In the genomic region with DNA sequence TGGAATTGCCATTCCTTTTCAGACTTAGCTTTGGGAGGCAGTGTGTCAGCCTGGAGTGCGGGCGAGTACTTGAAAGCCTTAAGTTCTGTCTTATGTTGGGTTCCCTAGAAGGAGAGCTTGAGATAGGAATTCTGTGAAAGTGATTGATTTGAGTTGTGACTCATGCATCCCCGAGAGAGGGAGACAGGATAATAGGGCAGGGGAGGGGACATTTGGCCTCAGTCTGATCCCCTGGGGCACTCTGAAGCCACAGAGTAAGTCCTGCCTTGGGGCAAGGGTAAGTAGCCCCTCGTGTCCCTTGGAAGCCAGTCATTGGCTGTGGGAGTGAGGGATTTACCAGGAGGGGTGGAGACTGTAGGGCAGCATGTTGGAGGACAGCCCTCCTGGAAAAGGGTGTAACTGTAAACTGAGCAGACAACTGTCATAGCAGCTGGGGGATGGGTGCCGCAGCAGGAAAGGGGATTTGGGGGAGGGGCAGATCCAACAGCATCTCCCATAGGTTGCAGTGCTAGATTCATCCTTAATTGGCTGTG, we compare ENCODE assay signal across 8 cellular contexts. TPM values are rescaled to one million over a fixed set of nuclear protein-coding genes. Genes with fewer than 3 reads are reported as not detected.
A peak's percentile ranks its signal among the peaks of the same experiment; 100 is the strongest.
DNase-seq lines count a peak whose midpoint lies in the region; ATAC-seq and TF ChIP-seq lines count a peak whose summit lies in the region.

No MANE protein-coding gene starts in this region.

- ATAC-seq in PC-3 (peak; percentile 30), foreskin keratinocyte (peak; percentile 29), GM18520 (IDR thresholded peaks at IDR 0.05; ENCODE audit: unreplicated experiment) (no peak), HG02588 (IDR thresholded peaks at IDR 0.05; ENCODE audit: unreplicated experiment) (no peak)

- H3K4me3 ChIP-seq in HEK293 (ENCODE audit: low read depth, low read length) (no peak overlapping the region), PC-3 (ENCODE audit: low read length) (no peak overlapping the region), retinal pigment epithelial cell (ENCODE audit: low read length) (no peak overlapping the region), OCI-LY7 (ENCODE audit: low read depth, low read length, poor library complexity, severe bottlenecking) (no peak overlapping the region)

- H3K27ac ChIP-seq in HEK293 (ENCODE audit: extremely low read depth, low read depth, low read length) (peak overlapping the region; percentile 1; the same call in 1 of the 2 replicates), PC-3 (ENCODE audit: low read length) (peak overlapping the region; percentile 74), foreskin keratinocyte (peak overlapping the region; percentile 49), OCI-LY7 (ENCODE audit: low read depth, low read length, poor library complexity, severe bottlenecking) (no peak overlapping the region)

- H3K79me2 ChIP-seq in PC-3 (ENCODE audit: low read length): peaks cover 52% of the 10 kb centered on the region
- H3K79me2 ChIP-seq in OCI-LY7 (ENCODE audit: insufficient read depth, low read depth, low read length): no peaks in the 10 kb centered on the region

- H4K20me1 ChIP-seq in PC-3 (ENCODE audit: low read length) (no peaks in the 10 kb centered on the region), OCI-LY7 (ENCODE audit: insufficient read depth, low read length) (no peaks in the 10 kb centered on the region)

- peak; percentile 75 for DNase-seq in PC-3
- DNase-seq in foreskin keratinocyte: peak in 1 of 2 donors; percentile 60
- peak; percentile 41 for DNase-seq in retinal pigment epithelial cell (ENCODE audit: low read depth)
- no peak for DNase-seq in OCI-LY7 (ENCODE audit: low spot score)
- DNase-seq in GM20000 (ENCODE audit: low spot score): no peak

- intact Hi-C loops in PC-3 (cut with micrococcal nuclease) (no loop called here), OCI-LY7 (cut with micrococcal nuclease; ENCODE audit: unreplicated experiment) (no loop called here)

- POLR2A ChIA-PET in HEK293 (lab: Yijun Ruan, JAX) (interaction anchor here (0.5 to 1.1 kb wide), 3 partner anchors 26 to 441 kb away, joined by 3 to 6 read pairs (median 4); no protein-coding TSS in a partner anchor), PC-3 (lab: Charles Lee; ENCODE audit: unreplicated experiment) (interaction anchor here (0.7 kb wide), 1 partner anchor 11 kb away, joined by 4 read pairs; no protein-coding TSS in a partner anchor), OCI-LY7 (lab: Charles Lee) (no interaction called here)

- H3K9me2 ChIP-seq in PC-3 (replicated peaks; ENCODE audit: low read length): no peaks in the 10 kb centered on the region
- H3K9me2 ChIP-seq in OCI-LY7 (ENCODE audit: insufficient read depth, low read length): no peaks in the 10 kb centered on the region

- H2AFZ ChIP-seq in PC-3 (ENCODE audit: low read length) (no peak overlapping the region), OCI-LY7 (ENCODE audit: low read length) (no peak overlapping the region)

- H3K9me3 ChIP-seq in HEK293 (ENCODE audit: control insufficient read depth, insufficient read depth, low read depth, low read length): no peaks in the 10 kb centered on the region
- H3K9me3 ChIP-seq in PC-3 (ENCODE audit: low read length): no peaks in the 10 kb centered on the region
- H3K9me3 ChIP-seq in OCI-LY7 (ENCODE audit: low read length): no peaks in the 10 kb centered on the region

- no peaks in the 10 kb centered on the region for H3F3A ChIP-seq in PC-3 (ENCODE audit: low read length, unreplicated experiment)

- H3K9ac ChIP-seq in PC-3 (ENCODE audit: low read length): peak overlapping the region; percentile 4; the same call in 1 of the 2 replicates

- H3K4me2 ChIP-seq in PC-3 (ENCODE audit: low read length) (peak overlapping the region; percentile 55), OCI-LY7 (ENCODE audit: low read length) (no peak overlapping the region)

- H3K27me3 ChIP-seq in PC-3 (ENCODE audit: low read length) (no peaks in the 10 kb centered on the region), foreskin keratinocyte (no peaks in the 10 kb centered on the region)

- H3K36me3 ChIP-seq in HEK293 (ENCODE audit: control insufficient read depth in 2 of 2, insufficient read depth in 1 of 2, low read length in 2 of 2) (no peaks in the 10 kb centered on the region), PC-3 (ENCODE audit: low read depth, low read length) (no peaks in the 10 kb centered on the region), OCI-LY7 (ENCODE audit: insufficient read depth, low read length) (no peaks in the 10 kb centered on the region)

- TF ChIP-seq CTCF in HEK293 (tag by site-specific recombination; IDR thresholded peaks at IDR 0.05): no peak
- TF ChIP-seq CTCF in PC-3 (conservative IDR thresholded peaks at IDR 0.05; ENCODE audit: low read depth, low read length): no peak
- TF ChIP-seq CTCF in foreskin keratinocyte (conservative IDR thresholded peaks at IDR 0.05): no peak
- no peak for TF ChIP-seq CTCF in retinal pigment epithelial cell (conservative IDR thresholded peaks at IDR 0.05; ENCODE audit: low read depth, low read length)
- TF ChIP-seq CTCF in OCI-LY7 (conservative IDR thresholded peaks at IDR 0.05; ENCODE audit: low read length): no peak
- TF ChIP-seq CTCF in GM20000 (IDR thresholded peaks at IDR 0.05; ENCODE audit: extremely low read depth, missing control alignments): no peak

- CTCF ChIA-PET in HEK293 (lab: Yijun Ruan, JAX) (interaction anchor here (0.6 to 2.3 kb wide), 3 partner anchors 13 to 58 kb away, joined by 3 to 10 read pairs (median 7); no protein-coding TSS in a partner anchor), PC-3 (lab: Charles Lee) (no interaction called here), OCI-LY7 (lab: Charles Lee; ENCODE audit: unreplicated experiment) (no interaction called here)

- peaks cover 13% of the 10 kb centered on the region for H3K4me1 ChIP-seq in HEK293 (ENCODE audit: control insufficient read depth, insufficient read depth, low read length)
- peaks cover 55% of the 10 kb centered on the region for H3K4me1 ChIP-seq in PC-3 (ENCODE audit: insufficient read depth, low read length)
- H3K4me1 ChIP-seq in foreskin keratinocyte: peaks cover 35% of the 10 kb centered on the region
- no peaks in the 10 kb centered on the region for H3K4me1 ChIP-seq in OCI-LY7 (ENCODE audit: insufficient read depth, low read length, poor library complexity, severe bottlenecking)

- BruUV-seq in PC-3 (replicated peaks; lab: Mats Ljungman, UMichigan) (no TSS peak), OCI-LY7 (replicated peaks; lab: Mats Ljungman, UMichigan) (no TSS peak)

TF ChIP-seq in HEK293, 187 proteins besides CTCF, POLR2A, EP300 and RAD21 (continues in another document):
- TF ChIP-seq, protein P1, sequence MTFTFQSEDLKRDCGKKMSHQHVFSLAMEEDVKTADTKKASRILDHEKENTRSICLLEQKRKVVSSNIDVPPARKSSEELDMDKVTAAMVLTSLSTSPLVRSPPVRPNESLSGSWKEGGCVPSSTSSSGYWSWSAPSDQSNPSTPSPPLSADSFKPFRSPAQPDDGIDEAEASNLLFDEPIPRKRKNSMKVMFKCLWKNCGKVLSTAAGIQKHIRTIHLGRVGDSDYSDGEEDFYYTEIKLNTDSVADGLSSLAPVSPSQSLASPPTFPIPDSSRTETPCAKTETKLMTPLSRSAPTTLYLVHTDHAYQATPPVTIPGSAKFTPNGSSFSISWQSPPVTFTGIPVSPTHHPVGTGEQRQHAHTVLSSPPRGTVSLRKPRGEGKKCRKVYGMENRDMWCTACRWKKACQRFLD (tag by site-specific recombination; IDR thresholded peaks at IDR 0.05): no peak
- TF ChIP-seq KLF9 (tag by site-specific recombination; IDR thresholded peaks at IDR 0.05; ENCODE audit: low read depth): peak; percentile 47; the same call in 1 of the 2 replicates
- no peak for TF ChIP-seq ZNF311 (tag by site-specific recombination; IDR thresholded peaks at IDR 0.05; ENCODE audit: borderline replicate concordance)
- TF ChIP-seq HOXA7 (CRISPR knock-in tag; IDR thresholded peaks at IDR 0.05; ENCODE audit: borderline replicate concordance): no peak
- 0 out of 2 replicates have a peak, but pooled peaks have one; percentile 56 for TF ChIP-seq OVOL3 (tag by site-specific recombination; IDR thresholded peaks at IDR 0.05)
- no peak for TF ChIP-seq BCL11B (tag by site-specific recombination; IDR thresholded peaks at IDR 0.05; ENCODE audit: low read depth)
- peak; percentile 76 for TF ChIP-seq KLF1 (tag by site-specific recombination; IDR thresholded peaks at IDR 0.05)
- 0 out of 2 replicates have a peak, but pooled peaks have one; percentile 33 for TF ChIP-seq ZSCAN23 (tag by site-specific recombination; IDR thresholded peaks at IDR 0.05)
- peak; percentile 38; the same call in 1 of the 2 replicates for TF ChIP-seq TSHZ1 (tag by site-specific recombination; IDR thresholded peaks at IDR 0.05; ENCODE audit: borderline replicate concordance)

RNA-seq across cellular contexts. Expression of gene KIAA1671, which starts 44.0 kb away (rescaled TPM):
- total RNA-seq in PC-3 (2014; rRNA removed) (18.6 and 22.1 TPM in 2 replicates), foreskin keratinocyte (22.6 and 26.2 TPM in 2 replicates), OCI-LY7 (2022) (not detected in 2 replicates)
- polyA plus RNA-seq in foreskin keratinocyte: 4.7 and 6.6 TPM in 2 replicates
- total RNA-seq in OCI-LY7 (2014; rRNA removed; shearing (Covaris generic)): not detected in 2 replicates

RNA-seq across cellular contexts. Expression of gene LHFPL7, which starts 50.0 kb away (rescaled TPM):
- total RNA-seq in PC-3 (2014; rRNA removed) (not detected in 2 replicates), foreskin keratinocyte (not detected in 2 replicates), OCI-LY7 (2022) (not detected in 2 replicates)
- polyA plus RNA-seq in foreskin keratinocyte: not detected in 2 replicates
- total RNA-seq in OCI-LY7 (2014; rRNA removed; shearing (Covaris generic)): not detected in 2 replicates

Comparison
In these comparisons a context has a peak if more than half of its experiments do, and no peak if none do; other contexts are left out.
1. ATAC-seq: peak in PC-3 (single experiment) and foreskin keratinocyte (single experiment); none in GM18520 (single experiment) and HG02588 (single experiment).
2. DNase-seq: peak in PC-3 (single experiment) and retinal pigment epithelial cell (single experiment); none in OCI-LY7 (single experiment) and GM20000 (single experiment).
3. RNA of gene KIAA1671, which starts 44.0 kb away (total RNA-seq): 22.6 to 26.2 TPM in foreskin keratinocyte and 18.6 to 22.1 TPM in PC-3; not detected in OCI-LY7; every median in the first group is over 10 times any median in the second.